Comparison of ENCODE assay signal across 10 cellular contexts in genomic region chr19:43470288-43470687, GRCh38. TPM values are rescaled to one million over a fixed set of nuclear protein-coding genes. Genes with fewer than 3 reads are reported as not detected.
DNase-seq lines count a peak whose midpoint lies in the region; FAIRE-seq and TF ChIP-seq lines count a peak whose summit lies in the region.
"Had no signal": no experiment of that assay in that cellular context is flagged by ENCODE, and none has a peak within 500 bp of the region (broad histone marks: within the 10 kb centered on the region; RNA-seq: fewer than 3 reads in every experiment).

No MANE protein-coding gene starts in this region.

- H3K36me3 ChIP-seq in brain microvascular endothelial cell (replicated peaks) (no peaks in the 10 kb centered on the region), Caco-2 (ENCODE audit: control insufficient read depth, insufficient read depth, low read length) (no peaks in the 10 kb centered on the region), spleen (no peaks in the 10 kb centered on the region)
- H3K36me3 ChIP-seq: SJCRH30 had no signal

- no peaks in the 10 kb centered on the region for H4K20me1 ChIP-seq in H9 (ENCODE audit: control insufficient read depth, insufficient read depth, insufficient read length)

- CTCF ChIA-PET in Caco-2 (lab: Charles Lee) = no interaction called here

- H2BK20ac ChIP-seq in H9 (ENCODE audit: low read depth, low read length, poor library complexity, severe bottlenecking) = no peak overlapping the region

- in situ Hi-C loops in brain microvascular endothelial cell (cut with HindIII; ENCODE audit: low pct_ligation_motif_present, low sequenced_read_pairs) = no loop called here

- no peak overlapping the region for H2BK5ac ChIP-seq in H9 (ENCODE audit: insufficient read length, low read length)

- H3K27ac Mint-ChIP-seq in H9 (no peak overlapping the region), Caco-2 (ENCODE audit: unreplicated experiment) (no peak overlapping the region)

- H4K91ac ChIP-seq in H9 (ENCODE audit: insufficient read length, low read depth, low read length) = no peak overlapping the region

- H3K23ac ChIP-seq in H9 (ENCODE audit: insufficient read length, low read depth, low read length) = no peak overlapping the region

- H3K14ac ChIP-seq in H9 (ENCODE audit: insufficient read depth, low read length) = no peak overlapping the region

- no peak overlapping the region for H3K4ac ChIP-seq in H9 (ENCODE audit: low read depth, low read length)

- TF ChIP-seq POLR2A in H54 (IDR thresholded peaks at IDR 0.05; ENCODE audit: low read depth, low read length) (no peak), spleen (IDR thresholded peaks at IDR 0.05) (no peak)

- no peaks in the 10 kb centered on the region for H3K23me2 ChIP-seq in H9 (ENCODE audit: insufficient read length, low read depth, low read length, poor library complexity, severe bottlenecking)

- DNase-seq in H54 (ENCODE audit: insufficient read length, low spot score) (peak; percentile 57), brain microvascular endothelial cell (peak; percentile 32), H9 (no peak), NCI-H2196 (lab: John Stamatoyannopoulos, UW; ENCODE audit: unreplicated experiment) (no peak), Caco-2 (no peak), spleen (no peak)
- peak; percentile 61 to 65 for DNase-seq in activated CD4-positive, alpha-beta T cell treated with anti-CD3 and anti-CD28 coated beads for 4 hours
- DNase-seq in stimulated activated CD4-positive, alpha-beta T cell treated with anti-CD3 and anti-CD28 coated beads, Interleukin-1b, Interleukin-23, amount 100 ng/mL, for 24 hours (ENCODE audit: low read depth in 4 of 4, low spot score in 1 of 4) = peak in 3 of 4 experiments; percentile 16 to 39 (median 22)
- DNase-seq: left cardiac atrium, SJCRH30 had no signal

- no peak overlapping the region for H2BK12ac ChIP-seq in H9 (ENCODE audit: insufficient read length, low read depth, low read length)

- no peak overlapping the region for H3K4me2 ChIP-seq in H9 (ENCODE audit: insufficient read depth, insufficient read length, low read length)

- WGBS in H9 (ENCODE audit: extremely low coverage, insufficient read length, low lambda C conversion rate) = no CpG with 5 or more reads among the region's 10 CpGs
- WGBS in spleen, 5 donors = 74 to 89% (median 83%) methylated on average over 6 to 10 of the region's 10 CpGs

- H3T11ph ChIP-seq in H9 (ENCODE audit: low read length) = no peak overlapping the region

- no peaks in the 10 kb centered on the region for H3K27me3 ChIP-seq in brain microvascular endothelial cell (replicated peaks)
- H3K27me3 ChIP-seq in H9 (ENCODE audit: insufficient read depth, low read length) = no peaks in the 10 kb centered on the region; the same call in 1 of the 2 replicates
- H3K27me3 ChIP-seq in Caco-2 (replicated peaks; ENCODE audit: control insufficient read depth, insufficient read depth, low read length) = no peaks in the 10 kb centered on the region
- H3K27me3 ChIP-seq in spleen (replicated peaks in 1 of 7) = peaks cover 0 to 12% (median 0%) of the 10 kb centered on the region in 7 donors
- H3K27me3 ChIP-seq: SJCRH30 had no signal

- H3K9me3 Mint-ChIP-seq in H9 = no peaks in the 10 kb centered on the region
- H3K9me3 Mint-ChIP-seq in Caco-2 (ENCODE audit: unreplicated experiment) = no peaks in the 10 kb centered on the region

- peaks cover 4 to 9% of the 10 kb centered on the region in 2 experiments for H3K4me1 Mint-ChIP-seq in H9
- peaks cover 8% of the 10 kb centered on the region for H3K4me1 Mint-ChIP-seq in Caco-2 (ENCODE audit: low read depth, unreplicated experiment)

- H3K18ac ChIP-seq in H9 (ENCODE audit: insufficient read length, low read depth, low read length) = no peak overlapping the region

- H3K27me3 Mint-ChIP-seq in H9 (ENCODE audit: low read depth) = peaks cover 36% of the 10 kb centered on the region
- H3K27me3 Mint-ChIP-seq in Caco-2 (ENCODE audit: insufficient read depth, unreplicated experiment) = no peaks in the 10 kb centered on the region

- no peak overlapping the region for H3K9ac ChIP-seq in H9 (ENCODE audit: extremely low read depth, insufficient read length, low read length)

- no peaks in the 10 kb centered on the region for H3K36me3 Mint-ChIP-seq in H9 (ENCODE audit: insufficient read depth in 1 of 3, low read depth in 3 of 3)
- peaks cover 11% of the 10 kb centered on the region for H3K36me3 Mint-ChIP-seq in Caco-2 (ENCODE audit: insufficient read depth, unreplicated experiment)

- no peak for TF ChIP-seq CTCF in brain microvascular endothelial cell (IDR thresholded peaks at IDR 0.05; ENCODE audit: low read depth, low read length, missing control alignments)
- no peak for TF ChIP-seq CTCF in H9 (conservative IDR thresholded peaks at IDR 0.05)
- no peak for TF ChIP-seq CTCF in Caco-2 (IDR thresholded peaks at IDR 0.05; ENCODE audit: insufficient read depth in 1 of 2, low read depth in 1 of 2, low read length in 1 of 2, severe bottlenecking in 1 of 2, unreplicated experiment in 1 of 2)
- TF ChIP-seq CTCF in spleen (IDR thresholded peaks at IDR 0.05 in 8 of 11, conservative IDR thresholded peaks at IDR 0.05 in 3 of 11) = no peak

- no peak overlapping the region for H4K5ac ChIP-seq in H9 (ENCODE audit: insufficient read length, low read depth, low read length)

- BruUV-seq in Caco-2 (replicated peaks; lab: Mats Ljungman, UMichigan) = no TSS peak

- H3K56ac ChIP-seq in H9 (ENCODE audit: insufficient read length, low read depth, low read length) = no peak overlapping the region

- POLR2A ChIA-PET in Caco-2 (lab: Charles Lee) = no interaction called here

- H3K4me1 ChIP-seq in H9 (ENCODE audit: insufficient read depth, low read length) (no peaks in the 10 kb centered on the region), Caco-2 (peaks cover 5% of the 10 kb centered on the region; the same call in 1 of the 2 replicates), spleen (peaks cover 5 to 31% (median 12%) of the 10 kb centered on the region in 6 donors)

- no peaks in the 10 kb centered on the region for H3K79me2 ChIP-seq in H9 (ENCODE audit: insufficient read depth, low read length)

- H2BK120ac ChIP-seq in H9 (ENCODE audit: low read depth, low read length, poor library complexity, severe bottlenecking) = no peak overlapping the region

- no peak for FAIRE-seq in H54 (lab: Jason Lieb, UNC)

- no peak overlapping the region for H4K8ac ChIP-seq in H9 (replicated peaks; ENCODE audit: insufficient read length, low read depth, low read length)

- H2AK5ac ChIP-seq in H9 (ENCODE audit: insufficient read length, low read length) = no peak overlapping the region

- H3K27ac ChIP-seq in brain microvascular endothelial cell (no peak overlapping the region), H9 (ENCODE audit: insufficient read length, low read depth, low read length) (no peak overlapping the region), spleen (no peak overlapping the region)
- H3K27ac ChIP-seq: SJCRH30 had no signal

- H3K9me3 ChIP-seq in H9 (ENCODE audit: control insufficient read depth, low read depth, low read length) = no peaks in the 10 kb centered on the region
- H3K9me3 ChIP-seq in Caco-2 = no peaks in the 10 kb centered on the region
- no peaks in the 10 kb centered on the region for H3K9me3 ChIP-seq in spleen
- H3K9me3 ChIP-seq: SJCRH30 had no signal

- H3K4me3 ChIP-seq in brain microvascular endothelial cell (ENCODE audit: low read depth, low read length) = no peak overlapping the region
- no peak overlapping the region for H3K4me3 ChIP-seq in Caco-2 (ENCODE audit: low read depth, low read length)
- no peak overlapping the region for H3K4me3 ChIP-seq in spleen
- H3K4me3 ChIP-seq: SJCRH30 had no signal

- H3K4me3 Mint-ChIP-seq in H9 (no peak overlapping the region), Caco-2 (ENCODE audit: unreplicated experiment) (no peak overlapping the region)

- H3K79me1 ChIP-seq in H9 (ENCODE audit: insufficient read depth, low read depth, low read length, poor library complexity, severe bottlenecking) = no peaks in the 10 kb centered on the region

- H2AFZ ChIP-seq in H9 (ENCODE audit: low read length) = no peak overlapping the region

- intact Hi-C loops in Caco-2 (cut with micrococcal nuclease; ENCODE audit: unreplicated experiment) (no loop called here), spleen (cut with DNase I; ENCODE audit: low total_unique reads) (no loop called here)

- no peak overlapping the region for H2BK15ac ChIP-seq in H9 (ENCODE audit: low read depth, low read length)

RNA-seq across cellular contexts. Expression of gene LYPD3, which starts 4.9 kb away (rescaled TPM):
- total RNA-seq in H9 (2021) (1.8 TPM in 2 replicates), Caco-2 (2022) (1.3 and 2.2 TPM in 2 replicates), spleen (1 to 10 TPM in 6 of 7 donors, under 1 TPM in 1; 0.57 to 2.8 (median 1.4) TPM)
- polyA plus RNA-seq in spleen = 1 to 10 TPM; 1.5 to 1.7 (median 1.6) TPM
- total RNA-seq: SJCRH30 had no signal

RNA-seq across cellular contexts. Expression of gene PHLDB3, which starts 34.3 kb away (rescaled TPM):
- total RNA-seq in H9 (2021) = 6.7 and 8.5 TPM in 2 replicates
- 33.1 and 35.7 TPM in 2 replicates for total RNA-seq in Caco-2 (2022)
- total RNA-seq in spleen = 10 to 100 TPM in 5 of 7 donors, 1 to 10 TPM in 2; 8.0 to 23.0 (median 14.8) TPM
- polyA plus RNA-seq in spleen = 10 to 100 TPM; 10.4 to 22.8 (median 17.4) TPM

RNA-seq across cellular contexts. Expression of gene TEX101, which starts 55.6 kb away (rescaled TPM):
- total RNA-seq in H9 (2021) (not detected in 2 replicates), Caco-2 (2022) (not detected in 2 replicates), spleen (not detected)
- not detected for polyA plus RNA-seq in spleen
- total RNA-seq: left cardiac atrium, SJCRH30 had no signal

RNA-seq across cellular contexts. Expression of gene ETHE1, which starts 56.7 kb away (rescaled TPM):
- total RNA-seq in H9 (2021) (18.8 and 20.4 TPM in 2 replicates), Caco-2 (2022) (39.6 and 42.5 TPM in 2 replicates), spleen (10 to 100 TPM; 25.3 to 53.4 (median 34.6) TPM)
- 10 to 100 TPM; 20.2 to 42.8 (median 35.3) TPM for polyA plus RNA-seq in spleen

Comparison
In these comparisons a context has a peak if more than half of its experiments do, and no peak if none do; other contexts are left out.
1. DNase-seq: peak in H54 (single experiment), activated CD4-positive, alpha-beta T cell treated with anti-CD3 and anti-CD28 coated beads for 4 hours (2 of 2), brain microvascular endothelial cell (single experiment) and stimulated activated CD4-positive, alpha-beta T cell treated with anti-CD3 and anti-CD28 coated beads, Interleukin-1b, Interleukin-23, amount 100 ng/mL, for 24 hours (3 of 4); none in H9 (single experiment), NCI-H2196 (single experiment), Caco-2 (0 of 2) and spleen (single experiment).